17 cellular contexts compared by ENCODE assay signal in genomic region chr1:36343651-36344394, GRCh38. TPM values are rescaled to one million over a fixed set of nuclear protein-coding genes. Genes with fewer than 3 reads are reported as not detected.
DNase-seq lines count a peak whose midpoint lies in the region; ATAC-seq, FAIRE-seq and TF ChIP-seq lines count a peak whose summit lies in the region.
"Had no signal": no experiment of that assay in that cellular context is flagged by ENCODE, and none has a peak within 500 bp of the region (broad histone marks: within the 10 kb centered on the region; RNA-seq: fewer than 3 reads in every experiment).

No MANE protein-coding gene starts in this region.

- H3K36me3 ChIP-seq in ascending aorta (peaks cover 66 to 81% of the 10 kb centered on the region in 2 donors), kidney (ENCODE audit: control insufficient read depth in 1 of 2, insufficient read depth in 2 of 2, low read length in 2 of 2) (peaks cover 29 to 32% of the 10 kb centered on the region in 2 donors), smooth muscle cell (ENCODE audit: low read depth) (no peaks in the 10 kb centered on the region)

- no peak overlapping the region for H3K4me2 ChIP-seq in smooth muscle cell

- H3K4me1 ChIP-seq in ascending aorta (peaks cover 4 to 12% of the 10 kb centered on the region in 2 donors), kidney (ENCODE audit: control insufficient read depth in 1 of 2, insufficient read depth in 1 of 2, low read depth in 1 of 2, low read length in 2 of 2) (peaks cover 0 to 5% of the 10 kb centered on the region in 2 donors), smooth muscle cell (ENCODE audit: low read depth) (no peaks in the 10 kb centered on the region)

- H3K27ac ChIP-seq in ascending aorta (peak overlapping the region; percentile 92 to 95), kidney (ENCODE audit: low read depth in 2 of 2, low read length in 2 of 2) (no peak overlapping the region), smooth muscle cell (ENCODE audit: low read depth) (peak overlapping the region; percentile 62)

- no peaks in the 10 kb centered on the region for H4K20me1 ChIP-seq in smooth muscle cell (ENCODE audit: low read depth)

- CTCF ChIA-PET in Calu3 (lab: Charles Lee), result interaction anchor here (0.7 to 2.0 kb wide), 11 partner anchors 15 to 80 kb away, joined by 4 to 29 read pairs (median 5); partner anchors contain the start of gene LSM10

- H3K4me3 ChIP-seq in ascending aorta, result no peak overlapping the region
- no peak overlapping the region for H3K4me3 ChIP-seq in kidney (ENCODE audit: low read length in 2 of 2)
- H3K4me3 ChIP-seq in smooth muscle cell, result no peak overlapping the region
- H3K4me3 ChIP-seq: adrenal gland had no signal

- H3K9me3 ChIP-seq in ascending aorta, result no peaks in the 10 kb centered on the region
- no peaks in the 10 kb centered on the region for H3K9me3 ChIP-seq in kidney (ENCODE audit: control insufficient read depth in 1 of 2, low read length in 2 of 2)
- H3K9me3 ChIP-seq in smooth muscle cell (replicated peaks; ENCODE audit: low read depth), result no peaks in the 10 kb centered on the region
- H3K9me3 ChIP-seq: adrenal gland had no signal

- no peak for DNase-seq in Calu3
- DNase-seq in ascending aorta (ENCODE audit: low spot score in 2 of 2), result no peak
- peak; percentile 58 for DNase-seq in kidney
- DNase-seq in smooth muscle cell (lab: John Stamatoyannopoulos, UW; ENCODE audit: unreplicated experiment), result no peak
- DNase-seq in dermis blood vessel endothelial cell, result no peak
- DNase-seq in natural killer cell, result no peak
- DNase-seq in SHP77 treated with DMSO at 0.1 percent for 48 hours (lab: John Stamatoyannopoulos, UW), result no peak
- DNase-seq: activated CD4-positive, alpha-beta T cell treated with anti-CD3 and anti-CD28 coated beads, Interleukin-2, amount 10 ng/mL, durations not matched to agents 7 days and 5 days; activated CD8-positive, alpha-beta memory T cell treated with anti-CD3 and anti-CD28 coated beads, Interleukin-2, amount 50 U/mL, for 4 hours; left cardiac atrium; naive thymus-derived CD8-positive, alpha-beta T cell; NCI-H1417 treated with DMSO at 0.1 percent for 48 hours; NCI-H526; Right ventricle myocardium superior; small intestine had no signal

- no peak overlapping the region for H3K4me3 Mint-ChIP-seq in Calu3 (ENCODE audit: low read depth, unreplicated experiment)
- no peak overlapping the region for H3K4me3 Mint-ChIP-seq in natural killer cell
- H3K4me3 Mint-ChIP-seq: activated CD4-positive, alpha-beta T cell treated with anti-CD3 and anti-CD28 coated beads, Interleukin-2, amount 10 ng/mL, durations not matched to agents 7 days and 5 days; naive thymus-derived CD8-positive, alpha-beta T cell had no signal

- no peaks in the 10 kb centered on the region for H3K27me3 Mint-ChIP-seq in Calu3 (ENCODE audit: unreplicated experiment)
- no peaks in the 10 kb centered on the region for H3K27me3 Mint-ChIP-seq in natural killer cell (ENCODE audit: low read depth in 2 of 2)
- H3K27me3 Mint-ChIP-seq: activated CD4-positive, alpha-beta T cell treated with anti-CD3 and anti-CD28 coated beads, Interleukin-2, amount 10 ng/mL, durations not matched to agents 7 days and 5 days; naive thymus-derived CD8-positive, alpha-beta T cell had no signal

- WGBS in smooth muscle cell (ENCODE audit: low lambda C conversion rate), result 98% methylated on average over 22 of the region's 24 CpGs

- H3K4me1 Mint-ChIP-seq in Calu3 (ENCODE audit: low read depth, unreplicated experiment) (peaks cover 9% of the 10 kb centered on the region), natural killer cell (peaks cover 0 to 6% of the 10 kb centered on the region in 2 donors)

- H3K27ac Mint-ChIP-seq in Calu3 (ENCODE audit: unreplicated experiment) (peak overlapping the region; percentile 70), natural killer cell (peak overlapping the region in 1 of 2 donors; percentile 52)

- H3K9ac ChIP-seq in kidney (ENCODE audit: low read length in 2 of 2), result no peak overlapping the region
- no peak overlapping the region for H3K9ac ChIP-seq in smooth muscle cell (ENCODE audit: low read depth)

- H3K27me3 ChIP-seq in ascending aorta, result no peaks in the 10 kb centered on the region
- H3K27me3 ChIP-seq in smooth muscle cell (ENCODE audit: low read depth), result no peaks in the 10 kb centered on the region
- H3K27me3 ChIP-seq: adrenal gland had no signal

- no peaks in the 10 kb centered on the region for H3K9me3 Mint-ChIP-seq in Calu3 (ENCODE audit: low read depth, unreplicated experiment)
- no peaks in the 10 kb centered on the region for H3K9me3 Mint-ChIP-seq in natural killer cell
- H3K9me3 Mint-ChIP-seq: activated CD4-positive, alpha-beta T cell treated with anti-CD3 and anti-CD28 coated beads, Interleukin-2, amount 10 ng/mL, durations not matched to agents 7 days and 5 days; naive thymus-derived CD8-positive, alpha-beta T cell had no signal

- TF ChIP-seq CTCF in Calu3 (IDR thresholded peaks at IDR 0.05; ENCODE audit: unreplicated experiment) (no peak), ascending aorta (IDR thresholded peaks at IDR 0.05) (no peak), kidney (IDR thresholded peaks at IDR 0.05; ENCODE audit: borderline replicate concordance, extremely low read depth, insufficient read depth) (no peak), smooth muscle cell (IDR thresholded peaks at IDR 0.05; ENCODE audit: borderline replicate concordance, insufficient read depth, poor library complexity, severe bottlenecking) (no peak), natural killer cell (IDR thresholded peaks at IDR 0.05) (no peak)

- no TSS peak for BruUV-seq in Calu3 (replicated peaks; lab: Mats Ljungman, UMichigan)

- intact Hi-C loops in Calu3 (cut with micrococcal nuclease; ENCODE audit: unreplicated experiment), result loop anchor here (2.0 kb wide), 1 partner anchor 25 kb away; no protein-coding TSS in a partner anchor
- intact Hi-C loops in ascending aorta (cut with DNase I), result loop anchor here (1.0 kb wide), 1 partner anchor 25 kb away; no protein-coding TSS in a partner anchor
- intact Hi-C loops in kidney (cut with DNase I), result loop anchor here (5.0 kb wide), 1 partner anchor 78 kb away; no protein-coding TSS in a partner anchor
- intact Hi-C loops in natural killer cell (cut with micrococcal nuclease), result no loop called here

- H3K36me3 Mint-ChIP-seq in Calu3 (ENCODE audit: insufficient read depth, unreplicated experiment) (peaks cover 72% of the 10 kb centered on the region), natural killer cell (peaks cover 7% of the 10 kb centered on the region)

- no peaks in the 10 kb centered on the region for H3K79me2 ChIP-seq in smooth muscle cell (ENCODE audit: low read depth)

- ATAC-seq in natural killer cell (no peak), HG02870 (IDR thresholded peaks at IDR 0.05; ENCODE audit: unreplicated experiment) (no peak)

- H3F3A ChIP-seq in smooth muscle cell (ENCODE audit: low read depth), result peaks cover 5% of the 10 kb centered on the region

- no peak overlapping the region for H2AFZ ChIP-seq in smooth muscle cell (ENCODE audit: low read depth)

- FAIRE-seq in kidney (lab: Jason Lieb, UNC), result no peak
- FAIRE-seq: small intestine had no signal

RNA-seq across cellular contexts. Expression of gene EVA1B, which starts 20.4 kb away (rescaled TPM):
- total RNA-seq in Calu3 (2022) (10.1 and 11.2 TPM in 2 replicates), ascending aorta (251 TPM), kidney (31.8 TPM), smooth muscle cell (49.8 and 88.7 TPM in 2 replicates), dermis blood vessel endothelial cell (105 and 192 TPM in 2 replicates), natural killer cell (1 to 10 TPM; 4.0 to 8.0 (median 4.9) TPM)
- polyA plus RNA-seq in kidney (ENCODE audit: insufficient read depth, low read depth, low replicate concordance) (91.8 TPM), smooth muscle cell (164 and 182 TPM in 2 replicates)

RNA-seq across cellular contexts. Expression of gene SH3D21, which starts 37.7 kb away (rescaled TPM):
- total RNA-seq in Calu3 (2022) (12.1 and 13.2 TPM in 2 replicates), ascending aorta (1.3 TPM), kidney (33.4 TPM), smooth muscle cell (12.0 and 16.4 TPM in 2 replicates), dermis blood vessel endothelial cell (0.74 and 1.5 TPM in 2 replicates), natural killer cell (1 to 10 TPM; 1.9 to 2.6 (median 2.5) TPM)
- polyA plus RNA-seq in kidney (ENCODE audit: insufficient read depth, low read depth, low replicate concordance) (5.7 TPM), smooth muscle cell (6.9 and 8.2 TPM in 2 replicates)

RNA-seq across cellular contexts. Expression of gene STK40, which starts 41.9 kb away (rescaled TPM):
- total RNA-seq in Calu3 (2022), result 44.5 and 52.1 TPM in 2 replicates
- 77.0 TPM for total RNA-seq in ascending aorta
- total RNA-seq in kidney, result 39.2 TPM
- polyA plus RNA-seq in kidney (ENCODE audit: insufficient read depth, low read depth, low replicate concordance), result 30.9 TPM
- 7.2 and 8.4 TPM in 2 replicates for total RNA-seq in smooth muscle cell
- 18.8 and 28.3 TPM in 2 replicates for polyA plus RNA-seq in smooth muscle cell
- total RNA-seq in dermis blood vessel endothelial cell, result 20.4 and 57.0 TPM in 2 replicates
- 10 to 100 TPM; 55.9 to 65.3 (median 59.8) TPM for total RNA-seq in natural killer cell

RNA-seq across cellular contexts. Expression of gene LSM10, which starts 53.9 kb away (rescaled TPM):
- total RNA-seq in Calu3 (2022), result 35.2 and 42.7 TPM in 2 replicates
- total RNA-seq in ascending aorta, result 9.8 TPM
- total RNA-seq in kidney, result 29.5 TPM
- polyA plus RNA-seq in kidney (ENCODE audit: insufficient read depth, low read depth, low replicate concordance), result 91.6 TPM
- total RNA-seq in smooth muscle cell, result 6.9 and 12.2 TPM in 2 replicates
- 59.4 and 72.9 TPM in 2 replicates for polyA plus RNA-seq in smooth muscle cell
- total RNA-seq in dermis blood vessel endothelial cell, result 9.9 and 13.0 TPM in 2 replicates
- 10 to 100 TPM; 25.2 to 30.4 (median 26.6) TPM for total RNA-seq in natural killer cell

Comparison
In these comparisons a context has a peak if more than half of its experiments do, and no peak if none do; other contexts are left out.
1. H3K27ac ChIP-seq: peak in ascending aorta (2 of 2) and smooth muscle cell (single experiment); none in kidney (0 of 2).